ENCODE assay signal across 8 cellular contexts in the genomic region with DNA sequence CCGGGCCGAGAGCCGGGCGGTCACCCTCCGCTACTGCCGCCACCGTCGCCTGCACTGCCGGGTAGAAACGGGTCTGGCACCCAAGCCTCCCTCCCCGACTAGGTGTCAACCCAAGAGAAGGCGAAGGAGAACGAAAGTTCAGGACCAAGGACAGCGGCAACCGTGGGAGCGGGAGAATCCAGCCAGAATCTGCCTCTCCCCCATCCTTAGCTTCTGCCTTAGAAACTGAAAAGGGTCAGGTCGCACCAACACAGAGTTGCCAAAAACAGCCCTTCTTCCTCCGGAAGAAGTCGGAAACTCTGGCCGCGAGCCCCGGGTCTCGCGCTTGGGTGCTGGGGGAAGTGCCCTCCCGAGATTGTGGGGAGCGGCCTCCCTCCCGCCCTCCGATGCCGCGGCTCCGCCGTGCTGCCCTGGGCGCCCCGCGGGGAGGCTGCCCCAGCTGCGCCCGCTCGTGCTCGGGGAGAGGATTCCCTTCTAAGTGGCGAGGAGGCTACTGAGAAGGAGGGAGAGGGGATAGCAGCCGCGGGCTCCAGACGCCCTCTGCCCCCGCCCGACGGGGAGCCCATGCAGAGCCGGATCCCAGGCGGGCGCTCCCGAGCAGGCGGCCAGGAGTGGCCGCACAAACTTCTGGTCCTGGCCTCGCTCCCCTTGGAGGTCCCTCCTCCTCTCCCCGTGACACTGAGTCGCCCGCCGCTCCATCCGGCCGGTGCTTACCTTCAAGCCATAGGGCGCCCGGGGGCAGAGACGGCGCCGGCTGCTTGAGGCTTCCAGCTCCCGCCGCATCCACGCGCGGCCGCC. TPM values are rescaled to one million over a fixed set of nuclear protein-coding genes. Genes with fewer than 3 reads are reported as not detected.
DNase-seq lines count a peak whose midpoint lies in the region; ATAC-seq, FAIRE-seq and TF ChIP-seq lines count a peak whose summit lies in the region.

No MANE protein-coding gene starts in this region.

- peak; percentile 88 for DNase-seq in DMS 273 (lab: John Stamatoyannopoulos, UW; ENCODE audit: unreplicated experiment)
- peak; percentile 42 for DNase-seq in KBM-7
- DNase-seq in activated CD4-positive, alpha-beta T cell treated with anti-CD3 and anti-CD28 coated beads for 4 hours = peak; percentile 3 to 33
- DNase-seq in dermis blood vessel endothelial cell = peak; percentile 85
- peak; percentile 28 for DNase-seq in HepG2 (ENCODE audit: low spot score)
- DNase-seq in stimulated activated CD4-positive, alpha-beta T cell treated with anti-CD3 and anti-CD28 coated beads, TNF-alpha, amount 100 ng/mL, for 48 hours (ENCODE audit: low read depth in 3 of 3) = peak; percentile 16 to 39 (median 32)
- DNase-seq in esophagus squamous epithelium (lab: John Stamatoyannopoulos, UW) = no peak

- H3K36me3 ChIP-seq in HepG2 (replicated peaks in 1 of 2; ENCODE audit: control insufficient read depth in 1 of 2, insufficient read depth in 2 of 2, low read length in 2 of 2) (no peaks in the 10 kb centered on the region), esophagus squamous epithelium (no peaks in the 10 kb centered on the region)

- POLR2A ChIA-PET in HepG2 (lab: Yijun Ruan, JAX) = no interaction called here

- ATAC-seq in HepG2 = peak; percentile 86
- ATAC-seq in GM21528 (IDR thresholded peaks at IDR 0.05; ENCODE audit: low FRiP score, unreplicated experiment) = no peak

- no peaks in the 10 kb centered on the region for H3K9me3 ChIP-seq in HepG2 (ENCODE audit: low read length)
- no peaks in the 10 kb centered on the region for H3K9me3 ChIP-seq in esophagus squamous epithelium

- H3K4me2 ChIP-seq in HepG2 (ENCODE audit: low read depth, low read length) = no peak overlapping the region

- peaks cover 2 to 32% of the 10 kb centered on the region in 2 experiments for H3K27me3 ChIP-seq in HepG2 (ENCODE audit: control insufficient read depth in 1 of 2, insufficient read depth in 2 of 2, low read length in 2 of 2)
- peaks cover 0 to 100% (median 8%) of the 10 kb centered on the region in 4 donors for H3K27me3 ChIP-seq in esophagus squamous epithelium

- H3K4me3 ChIP-seq in HepG2 (replicated peaks in 1 of 3; ENCODE audit: insufficient read depth in 1 of 3, low read depth in 2 of 3, low read length in 3 of 3) = no peak overlapping the region
- H3K4me3 ChIP-seq in esophagus squamous epithelium = peak overlapping the region in 2 of 4 donors; percentile 23 to 47

- TF ChIP-seq CTCF in HepG2 (CRISPR knock-in tag; IDR thresholded peaks at IDR 0.05) (no peak), esophagus squamous epithelium (IDR thresholded peaks at IDR 0.05) (no peak)

- CTCF ChIA-PET in HepG2 (lab: Yijun Ruan, JAX; ENCODE audit: low intra/inter-chr PET ratio, low total read pairs) = no interaction called here

- FAIRE-seq in HepG2 (lab: Jason Lieb, UNC) = no peak

- intact Hi-C loops in HepG2 (cut with micrococcal nuclease; ENCODE audit: unreplicated experiment) = no loop called here
- intact Hi-C loops in esophagus squamous epithelium (cut with DNase I) = no loop called here

- TF ChIP-seq EP300 in HepG2 (IDR thresholded peaks at IDR 0.05; ENCODE audit: low read depth in 2 of 2, low read length in 2 of 2) (no peak), HepG2 (CRISPR knock-in tag; IDR thresholded peaks at IDR 0.05; ENCODE audit: borderline replicate concordance) (no peak)

- H3K4me1 ChIP-seq in HepG2 (ENCODE audit: insufficient read depth, low read length) (no peaks in the 10 kb centered on the region), esophagus squamous epithelium (peaks cover 3 to 17% (median 5%) of the 10 kb centered on the region in 3 donors)

- no peaks in the 10 kb centered on the region for H4K20me1 ChIP-seq in HepG2 (ENCODE audit: insufficient read depth, low read length)

- TF ChIP-seq POLR2A in HepG2 (IDR thresholded peaks at IDR 0.05; ENCODE audit: insufficient read depth in 1 of 2, low read depth in 2 of 2, low read length in 2 of 2) = no peak
- no peak for TF ChIP-seq POLR2A in esophagus squamous epithelium (IDR thresholded peaks at IDR 0.05)

- no peak overlapping the region for H2AFZ ChIP-seq in HepG2 (ENCODE audit: low read length)

- in situ Hi-C loops in KBM-7 (cut with MboI; ENCODE audit: low pct_unique_long_range_greater_than_20kb, low sequenced_read_pairs) (no loop called here), HepG2 (cut with HindIII; ENCODE audit: extremely low pct_ligation_motif_present, low pct_unique_long_range_greater_than_20kb) (no loop called here)

- no peaks in the 10 kb centered on the region for H3K79me2 ChIP-seq in HepG2 (ENCODE audit: insufficient read depth, low read length)

- no peak overlapping the region for H3K9ac ChIP-seq in HepG2 (ENCODE audit: insufficient read depth, low read depth, low read length)

- no peak for TF ChIP-seq RAD21 in HepG2 (CRISPR knock-in tag; IDR thresholded peaks at IDR 0.05)

- BruUV-seq in HepG2 (replicated peaks; lab: Mats Ljungman, UMichigan) = no TSS peak

- 30% methylated on average over 23 of the region's 70 CpGs for WGBS in HepG2 (ENCODE audit: low lambda C conversion rate)
- WGBS in esophagus squamous epithelium, 2 donors = 0% methylated on average over 4 of the region's 70 CpGs; no CpG with 5 or more reads in 1 of the 2 donors

- H3K27ac ChIP-seq in HepG2 (ENCODE audit: extremely low read length, insufficient read depth, low read length) (no peak overlapping the region), esophagus squamous epithelium (no peak overlapping the region)

TF ChIP-seq in HepG2, 621 proteins besides CTCF, POLR2A, EP300 and RAD21 (continues in another document):
- TF ChIP-seq HOXA7 (CRISPR knock-in tag; IDR thresholded peaks at IDR 0.05) (no peak), SAP130 (CRISPR knock-in tag; IDR thresholded peaks at IDR 0.05; ENCODE audit: low read depth) (0 out of 2 replicates have a peak, but pooled peaks have one; percentile 17), ZSCAN9 (CRISPR knock-in tag; IDR thresholded peaks at IDR 0.05; ENCODE audit: borderline replicate concordance) (peak; percentile 87), CCAR2 (optimal IDR thresholded peaks at IDR 0.05; ENCODE audit: low read depth, low read length) (no peak), KDM2A (CRISPR knock-in tag; IDR thresholded peaks at IDR 0.05; ENCODE audit: borderline replicate concordance, low read depth) (0 out of 2 replicates have a peak, but pooled peaks have one; percentile 26), ERF (CRISPR knock-in tag; IDR thresholded peaks at IDR 0.05) (0 out of 2 replicates have a peak, but pooled peaks have one; percentile 39), ZNF777 (CRISPR knock-in tag; IDR thresholded peaks at IDR 0.05) (0 out of 2 replicates have a peak, but pooled peaks have one; percentile 23), ZNF557 (CRISPR knock-in tag; IDR thresholded peaks at IDR 0.05) (0 out of 2 replicates have a peak, but pooled peaks have one; percentile 46), TBL1XR1 (IDR thresholded peaks at IDR 0.05; ENCODE audit: borderline replicate concordance, low read length, partially characterized antibody) (no peak), ZNF670 (CRISPR knock-in tag; IDR thresholded peaks at IDR 0.05; ENCODE audit: borderline replicate concordance) (no peak), ZNF292 (CRISPR knock-in tag; IDR thresholded peaks at IDR 0.05; ENCODE audit: borderline replicate concordance, low read depth) (no peak)
- TF ChIP-seq, protein P1, sequence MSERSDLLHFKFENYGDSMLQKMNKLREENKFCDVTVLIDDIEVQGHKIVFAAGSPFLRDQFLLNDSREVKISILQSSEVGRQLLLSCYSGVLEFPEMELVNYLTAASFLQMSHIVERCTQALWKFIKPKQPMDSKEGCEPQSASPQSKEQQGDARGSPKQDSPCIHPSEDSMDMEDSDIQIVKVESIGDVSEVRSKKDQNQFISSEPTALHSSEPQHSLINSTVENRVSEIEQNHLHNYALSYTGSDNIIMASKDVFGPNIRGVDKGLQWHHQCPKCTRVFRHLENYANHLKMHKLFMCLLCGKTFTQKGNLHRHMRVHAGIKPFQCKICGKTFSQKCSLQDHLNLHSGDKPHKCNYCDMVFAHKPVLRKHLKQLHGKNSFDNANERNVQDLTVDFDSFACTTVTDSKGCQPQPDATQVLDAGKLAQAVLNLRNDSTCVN (CRISPR knock-in tag; IDR thresholded peaks at IDR 0.05; ENCODE audit: borderline replicate concordance) = peak; percentile 39; the same call in 1 of the 2 replicates

RNA-seq across cellular contexts. Expression of gene DRD2, which starts 0.6 kb away (rescaled TPM):
- total RNA-seq in dermis blood vessel endothelial cell (not detected in 2 replicates), HepG2 (2016; rRNA removed; fragmentation: Illumina TruSeq; extraction: Trizol) (not detected in 2 replicates), esophagus squamous epithelium (under 1 TPM in 1 of 4 donors, not detected in 3; 0.38 TPM)
- not detected in 2 replicates for total RNA-seq in HepG2 (2016; cell fraction: cytosol; rRNA removed; fragmentation: Illumina TruSeq; extraction: Trizol; ENCODE audit: low read depth)
- total RNA-seq in HepG2 (2016; cell fraction: insoluble cytoplasmic fraction; rRNA removed; fragmentation: Illumina TruSeq; extraction: Trizol) = not detected in 2 replicates
- not detected in 2 replicates for total RNA-seq in HepG2 (2016; cell fraction: membrane; rRNA removed; fragmentation: Illumina TruSeq; extraction: Trizol)
- total RNA-seq in HepG2 (2016; cell fraction: nucleus; rRNA removed; fragmentation: Illumina TruSeq; extraction: Trizol) = not detected in 2 replicates
- 0.16 TPM in 1 of 2 replicates, not detected in the other for polyA plus RNA-seq in HepG2 (2011; rRNA removed)
- polyA plus RNA-seq in HepG2 (2011; cell fraction: cytosol; rRNA removed) = not detected in 2 replicates
- polyA plus RNA-seq in HepG2 (2011; cell fraction: nucleus; rRNA removed) = 0.45 and 0.50 TPM in 2 replicates
- not detected in 2 replicates for polyA plus RNA-seq in HepG2 (2012)
- not detected in 2 replicates for polyA plus RNA-seq in HepG2 (2016; cell fraction: cytosol; fragmentation: Illumina TruSeq; extraction: Trizol; ENCODE audit: low read depth)
- polyA plus RNA-seq in HepG2 (2016; cell fraction: insoluble cytoplasmic fraction; fragmentation: Illumina TruSeq; extraction: Trizol; ENCODE audit: low read depth) = not detected in 2 replicates
- polyA plus RNA-seq in HepG2 (2016; cell fraction: membrane; fragmentation: Illumina TruSeq; extraction: Trizol; ENCODE audit: low read depth) = not detected in 2 replicates
- not detected in 2 replicates for polyA plus RNA-seq in HepG2 (2016; cell fraction: nucleus; fragmentation: Illumina TruSeq; extraction: Trizol; ENCODE audit: insufficient read depth, low read depth)
- not detected in 2 replicates for polyA minus RNA-seq in HepG2 (2011; rRNA and poly(A)+ RNA removed; ENCODE audit: low replicate concordance)
- not detected in 2 replicates for polyA minus RNA-seq in HepG2 (2011; cell fraction: cytosol; rRNA and poly(A)+ RNA removed)
- polyA minus RNA-seq in HepG2 (2011; cell fraction: nucleus; rRNA and poly(A)+ RNA removed) = not detected in 2 replicates
